12 cellular contexts compared by ENCODE assay signal in the genomic region with DNA sequence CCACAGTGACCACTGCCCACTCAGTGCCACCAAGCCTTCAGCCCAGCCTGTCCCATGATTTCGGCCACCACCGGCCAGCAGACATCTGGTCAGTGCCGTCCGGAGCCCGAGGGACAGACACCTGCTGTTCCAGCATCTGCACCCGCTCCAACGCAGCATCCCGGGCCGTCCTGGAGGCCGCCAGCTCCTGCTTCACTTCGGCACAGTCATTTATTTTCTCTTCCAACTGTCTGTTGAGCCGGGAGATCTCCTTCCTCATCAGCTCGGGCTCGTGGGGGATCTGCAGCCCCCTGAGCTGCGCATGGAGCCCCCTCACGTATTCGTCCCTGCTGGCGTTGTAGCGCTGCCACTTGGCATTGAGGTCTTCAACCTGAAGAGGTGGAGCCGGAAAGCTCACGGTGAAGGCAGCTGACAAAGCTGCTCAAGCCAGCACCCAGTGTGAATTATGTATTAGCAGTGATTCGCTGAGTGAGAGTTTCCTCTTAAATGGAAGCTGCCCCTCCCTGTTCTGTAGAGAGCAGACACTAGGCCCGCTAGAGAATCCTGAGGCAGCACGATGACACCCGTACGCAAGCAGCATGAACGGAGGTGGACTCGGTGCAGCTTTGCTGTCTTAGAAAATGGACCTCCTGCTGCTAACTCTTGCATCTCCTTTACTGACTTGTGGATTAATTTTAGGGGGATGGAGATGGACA. TPM values are rescaled to one million over a fixed set of nuclear protein-coding genes. Genes with fewer than 3 reads are reported as not detected.
A peak's percentile ranks its signal among the peaks of the same experiment; 100 is the strongest.
DNase-seq lines count a peak whose midpoint lies in the region; ATAC-seq and TF ChIP-seq lines count a peak whose summit lies in the region.
"Had no signal": no experiment of that assay in that cellular context is flagged by ENCODE, and none has a peak within 500 bp of the region (broad histone marks: within the 10 kb centered on the region; RNA-seq: fewer than 3 reads in every experiment).

No MANE protein-coding gene starts in this region.

- no peaks in the 10 kb centered on the region for H3K27me3 Mint-ChIP-seq in activated T-cell treated with anti-CD3 and anti-CD28 coated beads, Interleukin-2, amount 50 U/mL, for 72 hours (ENCODE audit: low read depth)
- H3K27me3 Mint-ChIP-seq in activated CD4-positive, alpha-beta memory T cell treated with anti-CD3 and anti-CD28 coated beads, Interleukin-2, amount 10 ng/mL, durations not matched to agents 7 days and 5 days, result no peaks in the 10 kb centered on the region
- H3K27me3 Mint-ChIP-seq in glutamatergic neuron (ENCODE audit: unreplicated experiment) (peaks cover 10% of the 10 kb centered on the region), endothelial cell (ENCODE audit: unreplicated experiment) (peaks cover 11% of the 10 kb centered on the region)
- H3K27me3 Mint-ChIP-seq in stimulated activated naive B cell treated with anti-CD40 and anti-IgM and Interleukin-4, amounts not matched to agents 10 μg/mL and 1 μg/mL and 100 μg/mL, for 72 hours, result no peaks in the 10 kb centered on the region

- H3K9me3 Mint-ChIP-seq in activated T-cell treated with anti-CD3 and anti-CD28 coated beads, Interleukin-2, amount 50 U/mL, for 72 hours, result no peaks in the 10 kb centered on the region
- no peaks in the 10 kb centered on the region for H3K9me3 Mint-ChIP-seq in activated CD4-positive, alpha-beta memory T cell treated with anti-CD3 and anti-CD28 coated beads, Interleukin-2, amount 10 ng/mL, durations not matched to agents 7 days and 5 days
- H3K9me3 Mint-ChIP-seq in glutamatergic neuron (ENCODE audit: unreplicated experiment) (peaks cover 15% of the 10 kb centered on the region), endothelial cell (ENCODE audit: unreplicated experiment) (no peaks in the 10 kb centered on the region)
- H3K9me3 Mint-ChIP-seq in stimulated activated naive B cell treated with anti-CD40 and anti-IgM and Interleukin-4, amounts not matched to agents 10 μg/mL and 1 μg/mL and 100 μg/mL, for 72 hours, result no peaks in the 10 kb centered on the region

- H3K4me3 Mint-ChIP-seq in activated T-cell treated with anti-CD3 and anti-CD28 coated beads, Interleukin-2, amount 50 U/mL, for 72 hours, result peak overlapping the region; percentile 64 to 88
- H3K4me3 Mint-ChIP-seq in activated CD4-positive, alpha-beta memory T cell treated with anti-CD3 and anti-CD28 coated beads, Interleukin-2, amount 10 ng/mL, durations not matched to agents 7 days and 5 days, result no peak overlapping the region
- H3K4me3 Mint-ChIP-seq in glutamatergic neuron (ENCODE audit: unreplicated experiment), result no peak overlapping the region
- H3K4me3 Mint-ChIP-seq in stimulated activated naive B cell treated with anti-CD40 and anti-IgM and Interleukin-4, amounts not matched to agents 10 μg/mL and 1 μg/mL and 100 μg/mL, for 72 hours, result no peak overlapping the region
- no peak overlapping the region for H3K4me3 Mint-ChIP-seq in endothelial cell (ENCODE audit: unreplicated experiment)

- H3K36me3 Mint-ChIP-seq in activated T-cell treated with anti-CD3 and anti-CD28 coated beads, Interleukin-2, amount 50 U/mL, for 72 hours (ENCODE audit: insufficient read depth in 2 of 2), result peaks cover 11 to 38% of the 10 kb centered on the region in 2 donors
- peaks cover 73% of the 10 kb centered on the region for H3K36me3 Mint-ChIP-seq in activated CD4-positive, alpha-beta memory T cell treated with anti-CD3 and anti-CD28 coated beads, Interleukin-2, amount 10 ng/mL, durations not matched to agents 7 days and 5 days (ENCODE audit: low read depth)
- H3K36me3 Mint-ChIP-seq in glutamatergic neuron (ENCODE audit: unreplicated experiment), result no peaks in the 10 kb centered on the region
- H3K36me3 Mint-ChIP-seq in stimulated activated naive B cell treated with anti-CD40 and anti-IgM and Interleukin-4, amounts not matched to agents 10 μg/mL and 1 μg/mL and 100 μg/mL, for 72 hours, result peaks cover 63 to 65% of the 10 kb centered on the region in 2 donors
- H3K36me3 Mint-ChIP-seq in endothelial cell (ENCODE audit: low read depth, unreplicated experiment), result peaks cover 28% of the 10 kb centered on the region

- no peak for TF ChIP-seq CTCF in glutamatergic neuron (IDR thresholded peaks at IDR 0.05; ENCODE audit: partially characterized antibody, unreplicated experiment)
- no peak for TF ChIP-seq CTCF in endothelial cell (IDR thresholded peaks at IDR 0.05; ENCODE audit: unreplicated experiment)

- no peak for ATAC-seq in activated T-cell treated with anti-CD3 and anti-CD28 coated beads, Interleukin-2, amount 50 U/mL, for 72 hours (replicated peaks in 1 of 2)
- ATAC-seq in stimulated activated naive B cell treated with anti-CD40 and anti-IgM and Interleukin-4, amounts not matched to agents 10 μg/mL and 1 μg/mL and 100 μg/mL, for 72 hours (replicated peaks), result no peak

- POLR2A ChIA-PET in activated CD4-positive, alpha-beta memory T cell treated with anti-CD3 and anti-CD28 coated beads, Interleukin-2, amount 10 ng/mL, durations not matched to agents 7 days and 5 days (lab: Charles Lee), result interaction anchor here (0.8 to 3.7 kb wide), 3 partner anchors 11 to 31 kb away, joined by 3 to 33 read pairs (median 5); partner anchors contain the start of gene TNIP2

- CTCF ChIA-PET in activated CD4-positive, alpha-beta memory T cell treated with anti-CD3 and anti-CD28 coated beads, Interleukin-2, amount 10 ng/mL, durations not matched to agents 7 days and 5 days (lab: Charles Lee), result interaction anchor here (0.6 to 1.5 kb wide), 2 partner anchors 20 kb away, joined by 5 read pairs; no protein-coding TSS in a partner anchor

- peaks cover 53% of the 10 kb centered on the region for H3K4me1 Mint-ChIP-seq in activated T-cell treated with anti-CD3 and anti-CD28 coated beads, Interleukin-2, amount 50 U/mL, for 72 hours (ENCODE audit: low read depth)
- peaks cover 49% of the 10 kb centered on the region for H3K4me1 Mint-ChIP-seq in activated CD4-positive, alpha-beta memory T cell treated with anti-CD3 and anti-CD28 coated beads, Interleukin-2, amount 10 ng/mL, durations not matched to agents 7 days and 5 days
- H3K4me1 Mint-ChIP-seq in glutamatergic neuron (ENCODE audit: low read depth, unreplicated experiment), result peaks cover 28% of the 10 kb centered on the region
- H3K4me1 Mint-ChIP-seq in stimulated activated naive B cell treated with anti-CD40 and anti-IgM and Interleukin-4, amounts not matched to agents 10 μg/mL and 1 μg/mL and 100 μg/mL, for 72 hours, result peaks cover 39 to 68% of the 10 kb centered on the region in 2 donors
- H3K4me1 Mint-ChIP-seq in endothelial cell (ENCODE audit: unreplicated experiment), result peaks cover 7% of the 10 kb centered on the region

- H3K27ac Mint-ChIP-seq in activated T-cell treated with anti-CD3 and anti-CD28 coated beads, Interleukin-2, amount 50 U/mL, for 72 hours, result peak overlapping the region; percentile 52
- peak overlapping the region; percentile 96 for H3K27ac Mint-ChIP-seq in activated CD4-positive, alpha-beta memory T cell treated with anti-CD3 and anti-CD28 coated beads, Interleukin-2, amount 10 ng/mL, durations not matched to agents 7 days and 5 days
- H3K27ac Mint-ChIP-seq in glutamatergic neuron (ENCODE audit: unreplicated experiment), result peak overlapping the region; percentile 71
- peak overlapping the region; percentile 62 for H3K27ac Mint-ChIP-seq in stimulated activated naive B cell treated with anti-CD40 and anti-IgM and Interleukin-4, amounts not matched to agents 10 μg/mL and 1 μg/mL and 100 μg/mL, for 72 hours
- H3K27ac Mint-ChIP-seq in endothelial cell (ENCODE audit: unreplicated experiment), result no peak overlapping the region

- DNase-seq in activated T-cell treated with anti-CD3 and anti-CD28 coated beads, Interleukin-2, amount 50 U/mL, for 72 hours, result no peak
- no peak for DNase-seq in activated T-cell treated with anti-CD3 and anti-CD28 coated beads, Interleukin-2, amount 50 U/mL, for 48 hours
- DNase-seq in activated CD4-positive, alpha-beta memory T cell treated with anti-CD3 and anti-CD28 coated beads, Interleukin-2, amount 10 ng/mL, durations not matched to agents 7 days and 5 days, result no peak
- DNase-seq in glutamatergic neuron (no peak), GOT3 (lab: John Stamatoyannopoulos, UW) (no peak), endothelial cell (ENCODE audit: low spot score) (no peak), NCI-H1105 treated with DMSO at 0.1 percent for 48 hours (lab: John Stamatoyannopoulos, UW) (no peak)
- DNase-seq in stimulated activated naive B cell treated with anti-CD40 and anti-IgM and Interleukin-4, amounts not matched to agents 10 μg/mL and 1 μg/mL and 100 μg/mL, for 72 hours, result no peak
- DNase-seq: DMS 273 treated with DMSO at 0.1 percent for 48 hours, GM23248, NCI-H446, nucleus accumbens had no signal

RNA-seq across cellular contexts. Expression of gene TNIP2, which starts 11.4 kb away (rescaled TPM):
- total RNA-seq in activated T-cell treated with anti-CD3 and anti-CD28 coated beads, Interleukin-2, amount 50 U/mL, for 72 hours, result 10 to 100 TPM; 72.3 to 85.8 TPM
- total RNA-seq in activated CD4-positive, alpha-beta memory T cell treated with anti-CD3 and anti-CD28 coated beads, Interleukin-2, amount 10 ng/mL, durations not matched to agents 7 days and 5 days, result 10 to 100 TPM; 56.1 to 58.4 TPM
- total RNA-seq in glutamatergic neuron (ENCODE audit: unreplicated experiment) (25.4 TPM), endothelial cell (ENCODE audit: unreplicated experiment) (29.3 TPM)

RNA-seq across cellular contexts. Expression of gene SH3BP2, which starts 48.2 kb away (rescaled TPM):
- total RNA-seq in activated T-cell treated with anti-CD3 and anti-CD28 coated beads, Interleukin-2, amount 50 U/mL, for 72 hours, result 10 to 100 TPM; 60.7 to 65.6 TPM
- 10 to 100 TPM; 77.0 to 80.3 TPM for total RNA-seq in activated CD4-positive, alpha-beta memory T cell treated with anti-CD3 and anti-CD28 coated beads, Interleukin-2, amount 10 ng/mL, durations not matched to agents 7 days and 5 days
- total RNA-seq in glutamatergic neuron (ENCODE audit: unreplicated experiment) (85.3 TPM), endothelial cell (ENCODE audit: unreplicated experiment) (150 TPM)

Comparison
In these comparisons a context has a peak if more than half of its experiments do, and no peak if none do; other contexts are left out.
1. H3K4me3 Mint-ChIP-seq: peak in activated T-cell treated with anti-CD3 and anti-CD28 coated beads, Interleukin-2, amount 50 U/mL, for 72 hours (2 of 2); none in activated CD4-positive, alpha-beta memory T cell treated with anti-CD3 and anti-CD28 coated beads, Interleukin-2, amount 10 ng/mL, durations not matched to agents 7 days and 5 days (single experiment), glutamatergic neuron (single experiment), stimulated activated naive B cell treated with anti-CD40 and anti-IgM and Interleukin-4, amounts not matched to agents 10 μg/mL and 1 μg/mL and 100 μg/mL, for 72 hours (0 of 2) and endothelial cell (single experiment).